ENCODE assay signal across 1 cellular context in the genomic region with DNA sequence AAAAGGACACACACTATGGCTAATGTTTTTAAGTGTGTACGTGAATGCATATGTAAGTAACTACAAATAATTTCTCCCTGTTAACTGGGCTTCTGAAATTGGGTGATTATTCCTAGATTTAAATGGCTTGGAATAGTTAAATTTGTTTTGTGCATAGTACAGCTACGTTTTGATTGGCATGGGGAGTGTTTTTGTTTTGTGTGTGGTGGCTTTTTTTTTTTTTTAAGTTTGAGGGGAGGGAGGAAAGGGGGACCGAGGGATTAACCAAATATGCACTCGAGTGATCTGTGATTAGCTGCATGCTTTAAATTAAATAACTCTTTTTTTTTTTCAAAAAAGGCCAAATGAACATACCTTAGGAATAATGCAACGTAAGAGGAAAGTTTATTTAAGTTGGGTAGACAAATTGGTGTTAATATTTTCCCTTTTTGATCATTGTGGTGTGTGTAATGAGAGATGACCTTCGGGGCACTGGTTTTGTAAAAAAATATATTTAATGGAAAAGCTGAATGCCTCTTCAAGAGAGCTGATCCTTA.
TF ChIP-seq lines count a peak whose summit lies in the region.

No MANE protein-coding gene starts in this region.

TF ChIP-seq in GM23338, 12 proteins besides CTCF, POLR2A, EP300 and RAD21 (continued from another document):
- TF ChIP-seq, protein P1, sequence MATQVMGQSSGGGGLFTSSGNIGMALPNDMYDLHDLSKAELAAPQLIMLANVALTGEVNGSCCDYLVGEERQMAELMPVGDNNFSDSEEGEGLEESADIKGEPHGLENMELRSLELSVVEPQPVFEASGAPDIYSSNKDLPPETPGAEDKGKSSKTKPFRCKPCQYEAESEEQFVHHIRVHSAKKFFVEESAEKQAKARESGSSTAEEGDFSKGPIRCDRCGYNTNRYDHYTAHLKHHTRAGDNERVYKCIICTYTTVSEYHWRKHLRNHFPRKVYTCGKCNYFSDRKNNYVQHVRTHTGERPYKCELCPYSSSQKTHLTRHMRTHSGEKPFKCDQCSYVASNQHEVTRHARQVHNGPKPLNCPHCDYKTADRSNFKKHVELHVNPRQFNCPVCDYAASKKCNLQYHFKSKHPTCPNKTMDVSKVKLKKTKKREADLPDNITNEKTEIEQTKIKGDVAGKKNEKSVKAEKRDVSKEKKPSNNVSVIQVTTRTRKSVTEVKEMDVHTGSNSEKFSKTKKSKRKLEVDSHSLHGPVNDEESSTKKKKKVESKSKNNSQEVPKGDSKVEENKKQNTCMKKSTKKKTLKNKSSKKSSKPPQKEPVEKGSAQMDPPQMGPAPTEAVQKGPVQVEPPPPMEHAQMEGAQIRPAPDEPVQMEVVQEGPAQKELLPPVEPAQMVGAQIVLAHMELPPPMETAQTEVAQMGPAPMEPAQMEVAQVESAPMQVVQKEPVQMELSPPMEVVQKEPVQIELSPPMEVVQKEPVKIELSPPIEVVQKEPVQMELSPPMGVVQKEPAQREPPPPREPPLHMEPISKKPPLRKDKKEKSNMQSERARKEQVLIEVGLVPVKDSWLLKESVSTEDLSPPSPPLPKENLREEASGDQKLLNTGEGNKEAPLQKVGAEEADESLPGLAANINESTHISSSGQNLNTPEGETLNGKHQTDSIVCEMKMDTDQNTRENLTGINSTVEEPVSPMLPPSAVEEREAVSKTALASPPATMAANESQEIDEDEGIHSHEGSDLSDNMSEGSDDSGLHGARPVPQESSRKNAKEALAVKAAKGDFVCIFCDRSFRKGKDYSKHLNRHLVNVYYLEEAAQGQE (IDR thresholded peaks at IDR 0.05; ENCODE audit: unreplicated experiment) = no peak
- TF ChIP-seq CREB1 (CRISPR knock-in tag; IDR thresholded peaks at IDR 0.05; ENCODE audit: low read depth) (no peak), JUNB (IDR thresholded peaks at IDR 0.05; ENCODE audit: unreplicated experiment) (no peak), EZH2phosphoT487 (IDR thresholded peaks at IDR 0.05; ENCODE audit: unreplicated experiment) (no peak), ZNF331 (CRISPR knock-in tag; IDR thresholded peaks at IDR 0.05; ENCODE audit: low read depth) (no peak), POLR2AphosphoS5 (IDR thresholded peaks at IDR 0.05; ENCODE audit: low read depth) (no peak), STAT1 (IDR thresholded peaks at IDR 0.05; ENCODE audit: unreplicated experiment) (no peak)
